13 cellular contexts compared by ENCODE assay signal in genomic region chrX:115583730-115584004, GRCh38. TPM values are rescaled to one million over a fixed set of nuclear protein-coding genes. Genes with fewer than 3 reads are reported as not detected.
DNase-seq lines count a peak whose midpoint lies in the region; ATAC-seq and TF ChIP-seq lines count a peak whose summit lies in the region.
"Had no signal": no experiment of that assay in that cellular context is flagged by ENCODE, and none has a peak within 500 bp of the region (broad histone marks: within the 10 kb centered on the region; RNA-seq: fewer than 3 reads in every experiment).

No MANE protein-coding gene starts in this region.

- TF ChIP-seq POLR2A in vagina (IDR thresholded peaks at IDR 0.05), result no peak
- no peak for TF ChIP-seq POLR2A in prostate gland (IDR thresholded peaks at IDR 0.05)

- TF ChIP-seq CTCF in endothelial cell (IDR thresholded peaks at IDR 0.05; ENCODE audit: unreplicated experiment), result no peak
- TF ChIP-seq CTCF in osteoblast (IDR thresholded peaks at IDR 0.05; ENCODE audit: extremely low read depth, low read depth, low read length), result no peak
- TF ChIP-seq CTCF in vagina (IDR thresholded peaks at IDR 0.05), result no peak
- TF ChIP-seq CTCF in prostate gland (IDR thresholded peaks at IDR 0.05), result no peak

- no peaks in the 10 kb centered on the region for H3K27me3 Mint-ChIP-seq in stimulated activated naive CD8-positive, alpha-beta T cell treated with anti-CD3 and anti-CD28 coated beads, Interleukin-15, Interleukin-2, amounts not matched to agents 100 ng/mL and 50 ng/mL, for 24 hours
- no peaks in the 10 kb centered on the region for H3K27me3 Mint-ChIP-seq in stimulated activated naive CD8-positive, alpha-beta T cell treated with anti-CD3 and anti-CD28 coated beads, Interleukin-15, amount 100 ng/mL, for 72 hours
- H3K27me3 Mint-ChIP-seq in endothelial cell (ENCODE audit: unreplicated experiment), result no peaks in the 10 kb centered on the region

- peaks cover 10% of the 10 kb centered on the region for H4K20me1 ChIP-seq in osteoblast (ENCODE audit: insufficient read depth, low read length)

- peaks cover 33% of the 10 kb centered on the region for H3K4me1 ChIP-seq in osteoblast (ENCODE audit: insufficient read depth, low read length)
- H3K4me1 ChIP-seq in vagina, result peaks cover 8% of the 10 kb centered on the region
- no peaks in the 10 kb centered on the region for H3K4me1 ChIP-seq in prostate gland (replicated peaks)

- H3K27ac ChIP-seq in osteoblast (ENCODE audit: low read depth, low read length) (peak overlapping the region; percentile 82), vagina (peak overlapping the region; percentile 60), prostate gland (no peak overlapping the region)

- H3K9me3 ChIP-seq in osteoblast (ENCODE audit: low read depth, low read length) (no peaks in the 10 kb centered on the region), vagina (no peaks in the 10 kb centered on the region), prostate gland (no peaks in the 10 kb centered on the region)

- no peak for ATAC-seq in stimulated activated naive CD8-positive, alpha-beta T cell treated with anti-CD3 and anti-CD28 coated beads, Interleukin-15, amount 100 ng/mL, for 72 hours

- no peak overlapping the region for H2AFZ ChIP-seq in osteoblast (ENCODE audit: low read length)

- H3K27me3 ChIP-seq in osteoblast (ENCODE audit: insufficient read depth, low read length), result peaks cover 21% of the 10 kb centered on the region
- no peaks in the 10 kb centered on the region for H3K27me3 ChIP-seq in vagina
- no peaks in the 10 kb centered on the region for H3K27me3 ChIP-seq in prostate gland (replicated peaks; ENCODE audit: insufficient read depth)

- peaks cover 79% of the 10 kb centered on the region for H3K79me2 ChIP-seq in osteoblast (ENCODE audit: insufficient read depth, low read length)

- H3K36me3 ChIP-seq in osteoblast (ENCODE audit: insufficient read depth, low read length), result peaks cover 2% of the 10 kb centered on the region
- H3K36me3 ChIP-seq in vagina, result no peaks in the 10 kb centered on the region
- H3K36me3 ChIP-seq in prostate gland, result no peaks in the 10 kb centered on the region

- WGBS in prostate gland, result 24% methylated on average over 2 of the region's 2 CpGs

- no peak overlapping the region for H3K4me3 Mint-ChIP-seq in stimulated activated naive CD8-positive, alpha-beta T cell treated with anti-CD3 and anti-CD28 coated beads, Interleukin-15, Interleukin-2, amounts not matched to agents 100 ng/mL and 50 ng/mL, for 24 hours
- no peak overlapping the region for H3K4me3 Mint-ChIP-seq in stimulated activated naive CD8-positive, alpha-beta T cell treated with anti-CD3 and anti-CD28 coated beads, Interleukin-15, amount 100 ng/mL, for 72 hours
- no peak overlapping the region for H3K4me3 Mint-ChIP-seq in endothelial cell (ENCODE audit: unreplicated experiment)

- DNase-seq in stimulated activated naive CD8-positive, alpha-beta T cell treated with anti-CD3 and anti-CD28 coated beads, Interleukin-15, amount 100 ng/mL, for 72 hours, result no peak
- DNase-seq in endothelial cell (ENCODE audit: low spot score), result no peak
- DNase-seq in osteoblast (ENCODE audit: insufficient read length, low spot score, missing footprints), result no peak
- no peak for DNase-seq in vagina (ENCODE audit: extremely low spot score in 2 of 2)
- DNase-seq in prostate gland (ENCODE audit: low spot score), result no peak
- DNase-seq in nucleus accumbens (lab: John Stamatoyannopoulos, UW), result no peak
- no peak for DNase-seq in HPDE6-E6E7 (ENCODE audit: extremely low spot score)
- DNase-seq: activated CD8-positive, alpha-beta memory T cell treated with anti-CD3 and anti-CD28 coated beads, Interleukin-2, amount 50 U/mL, for 4 hours; cortex of kidney; DMS79 treated with DMSO at 0.1 percent for 48 hours; NCI-H187; stimulated activated CD4-positive, alpha-beta T cell treated with anti-CD3 and anti-CD28 coated beads, Interleukin-15, amount 100 ng/mL, for 24 hours had no signal

- no peak overlapping the region for H3K4me3 ChIP-seq in osteoblast (ENCODE audit: insufficient read depth, low read length)
- H3K4me3 ChIP-seq in vagina, result no peak overlapping the region
- no peak overlapping the region for H3K4me3 ChIP-seq in prostate gland

- peak overlapping the region; percentile 58 for H3K27ac Mint-ChIP-seq in stimulated activated naive CD8-positive, alpha-beta T cell treated with anti-CD3 and anti-CD28 coated beads, Interleukin-15, Interleukin-2, amounts not matched to agents 100 ng/mL and 50 ng/mL, for 24 hours
- H3K27ac Mint-ChIP-seq in stimulated activated naive CD8-positive, alpha-beta T cell treated with anti-CD3 and anti-CD28 coated beads, Interleukin-15, amount 100 ng/mL, for 72 hours, result no peak overlapping the region
- H3K27ac Mint-ChIP-seq in endothelial cell (ENCODE audit: unreplicated experiment), result peak overlapping the region; percentile 84

- intact Hi-C loops in vagina (cut with DNase I), result no loop called here
- intact Hi-C loops in prostate gland (cut with DNase I), result no loop called here

- peaks cover 12% of the 10 kb centered on the region for H3K4me1 Mint-ChIP-seq in stimulated activated naive CD8-positive, alpha-beta T cell treated with anti-CD3 and anti-CD28 coated beads, Interleukin-15, Interleukin-2, amounts not matched to agents 100 ng/mL and 50 ng/mL, for 24 hours (ENCODE audit: low read depth)
- H3K4me1 Mint-ChIP-seq in stimulated activated naive CD8-positive, alpha-beta T cell treated with anti-CD3 and anti-CD28 coated beads, Interleukin-15, amount 100 ng/mL, for 72 hours, result peaks cover 8% of the 10 kb centered on the region
- peaks cover 18% of the 10 kb centered on the region for H3K4me1 Mint-ChIP-seq in endothelial cell (ENCODE audit: unreplicated experiment)

- no peaks in the 10 kb centered on the region for H3K36me3 Mint-ChIP-seq in stimulated activated naive CD8-positive, alpha-beta T cell treated with anti-CD3 and anti-CD28 coated beads, Interleukin-15, Interleukin-2, amounts not matched to agents 100 ng/mL and 50 ng/mL, for 24 hours (ENCODE audit: low read depth)
- H3K36me3 Mint-ChIP-seq in endothelial cell (ENCODE audit: low read depth, unreplicated experiment), result no peaks in the 10 kb centered on the region

- H3K9me3 Mint-ChIP-seq in stimulated activated naive CD8-positive, alpha-beta T cell treated with anti-CD3 and anti-CD28 coated beads, Interleukin-15, Interleukin-2, amounts not matched to agents 100 ng/mL and 50 ng/mL, for 24 hours, result no peaks in the 10 kb centered on the region
- no peaks in the 10 kb centered on the region for H3K9me3 Mint-ChIP-seq in stimulated activated naive CD8-positive, alpha-beta T cell treated with anti-CD3 and anti-CD28 coated beads, Interleukin-15, amount 100 ng/mL, for 72 hours
- H3K9me3 Mint-ChIP-seq in endothelial cell (ENCODE audit: unreplicated experiment), result no peaks in the 10 kb centered on the region

- H3K4me2 ChIP-seq in osteoblast (ENCODE audit: insufficient read depth, low read length), result peak overlapping the region; percentile 62

RNA-seq across cellular contexts. Expression of gene PLS3, which starts 22.7 kb away (rescaled TPM):
- 122 TPM for total RNA-seq in endothelial cell (ENCODE audit: unreplicated experiment)
- 324 and 358 TPM in 2 replicates for total RNA-seq in osteoblast
- total RNA-seq in vagina, result 382 TPM
- total RNA-seq in prostate gland, result 10 to 100 TPM; 32.1 to 69.3 TPM

Comparison
In these comparisons a context has a peak if more than half of its experiments do, and no peak if none do; other contexts are left out.
1. H3K27ac Mint-ChIP-seq: peak in stimulated activated naive CD8-positive, alpha-beta T cell treated with anti-CD3 and anti-CD28 coated beads, Interleukin-15, Interleukin-2, amounts not matched to agents 100 ng/mL and 50 ng/mL, for 24 hours (single experiment) and endothelial cell (single experiment); none in stimulated activated naive CD8-positive, alpha-beta T cell treated with anti-CD3 and anti-CD28 coated beads, Interleukin-15, amount 100 ng/mL, for 72 hours (0 of 2).
2. H3K27ac ChIP-seq: peak in osteoblast (single experiment) and vagina (single experiment); none in prostate gland (0 of 2).